8 cellular contexts compared by ENCODE assay signal in genomic region chr14:23469906-23470403, GRCh38. TPM values are rescaled to one million over a fixed set of nuclear protein-coding genes. Genes with fewer than 3 reads are reported as not detected.
DNase-seq lines count a peak whose midpoint lies in the region; ATAC-seq and TF ChIP-seq lines count a peak whose summit lies in the region.

No MANE protein-coding gene starts in this region.

- CTCF ChIA-PET in activated CD4-positive, alpha-beta memory T cell treated with anti-CD3 and anti-CD28 coated beads for 36 hours (lab: Charles Lee): interaction anchor here (0.8 to 1.4 kb wide), 3 partner anchors 9 to 89 kb away, joined by 3 to 7 read pairs (median 3); no protein-coding TSS in a partner anchor

- peaks cover 6% of the 10 kb centered on the region for H3K4me1 Mint-ChIP-seq in T-helper 17 cell
- H3K4me1 Mint-ChIP-seq in activated CD4-positive, alpha-beta memory T cell treated with anti-CD3 and anti-CD28 coated beads for 36 hours (ENCODE audit: low read depth): peaks cover 6% of the 10 kb centered on the region

- no peaks in the 10 kb centered on the region for H3K27me3 Mint-ChIP-seq in T-helper 17 cell
- no peaks in the 10 kb centered on the region for H3K27me3 Mint-ChIP-seq in activated CD4-positive, alpha-beta memory T cell treated with anti-CD3 and anti-CD28 coated beads for 36 hours

- peak overlapping the region; percentile 90 for H3K9ac ChIP-seq in iPS-20b (ENCODE audit: low read depth, low read length)

- no peak overlapping the region for H3K27ac Mint-ChIP-seq in T-helper 17 cell
- H3K27ac Mint-ChIP-seq in activated CD4-positive, alpha-beta memory T cell treated with anti-CD3 and anti-CD28 coated beads for 36 hours: no peak overlapping the region

- H3K9me3 ChIP-seq in T-helper 17 cell (ENCODE audit: control insufficient read depth, low read length, poor library complexity, severe bottlenecking) (no peaks in the 10 kb centered on the region), iPS-20b (ENCODE audit: insufficient read depth, low read depth, low read length) (no peaks in the 10 kb centered on the region), tibial nerve (no peaks in the 10 kb centered on the region)

- peak; percentile 8 for ATAC-seq in T-helper 17 cell

- H3K9me3 Mint-ChIP-seq in activated CD4-positive, alpha-beta memory T cell treated with anti-CD3 and anti-CD28 coated beads for 36 hours: no peaks in the 10 kb centered on the region

- H3K4me3 ChIP-seq in iPS-20b (ENCODE audit: low read length) (peak overlapping the region; percentile 91), tibial nerve (peak overlapping the region; percentile 69 to 96 (median 74))

- TF ChIP-seq POLR2A in tibial nerve (IDR thresholded peaks at IDR 0.05): no peak

- no peak for TF ChIP-seq EP300 in tibial nerve (IDR thresholded peaks at IDR 0.05)

- H3K4me1 ChIP-seq in iPS-20b (ENCODE audit: insufficient read depth, low read length): no peaks in the 10 kb centered on the region
- H3K4me1 ChIP-seq in tibial nerve: peaks cover 0 to 22% (median 8%) of the 10 kb centered on the region in 4 donors

- H3K27me3 ChIP-seq in iPS-20b (ENCODE audit: insufficient read depth, low read length) (no peaks in the 10 kb centered on the region), tibial nerve (no peaks in the 10 kb centered on the region)

- peak; percentile 42 for DNase-seq in stimulated activated CD4-positive, alpha-beta T cell treated with anti-CD3 and anti-CD28 coated beads, Interleukin-2, amount 100 ng/mL, for 4 hours (ENCODE audit: low read depth)
- DNase-seq in stimulated activated CD4-positive, alpha-beta T cell treated with anti-CD3 and anti-CD28 coated beads, Interleukin-2, amount 100 ng/mL, for 24 hours: no peak
- no peak for DNase-seq in T-helper 17 cell
- DNase-seq in tibial nerve (ENCODE audit: low spot score in 2 of 2): no peak
- DNase-seq in NCI-H82 (lab: John Stamatoyannopoulos, UW): no peak
- no peak for DNase-seq in activated CD4-positive, alpha-beta memory T cell treated with anti-CD3 and anti-CD28 coated beads for 36 hours
- no peak for DNase-seq in HUDEP-2 (lab: John Stamatoyannopoulos, UW; ENCODE audit: unreplicated experiment in 76 of 76)

- peaks cover 5% of the 10 kb centered on the region for H3K36me3 Mint-ChIP-seq in T-helper 17 cell (ENCODE audit: low read depth)
- H3K36me3 Mint-ChIP-seq in activated CD4-positive, alpha-beta memory T cell treated with anti-CD3 and anti-CD28 coated beads for 36 hours: peaks cover 16% of the 10 kb centered on the region

- H3K36me3 ChIP-seq in iPS-20b (ENCODE audit: insufficient read depth, low read depth, low read length) (peaks cover 41% of the 10 kb centered on the region), tibial nerve (peaks cover 0 to 43% (median 9%) of the 10 kb centered on the region in 3 donors)

- POLR2A ChIA-PET in activated CD4-positive, alpha-beta memory T cell treated with anti-CD3 and anti-CD28 coated beads for 36 hours (lab: Charles Lee): no interaction called here

- TF ChIP-seq CTCF in tibial nerve (IDR thresholded peaks at IDR 0.05): no peak

- no peak overlapping the region for H3K27ac ChIP-seq in iPS-20b (ENCODE audit: low read length)
- H3K27ac ChIP-seq in tibial nerve: peak overlapping the region; percentile 71 to 92 (median 78)

- WGBS in tibial nerve, 2 donors: 2 to 3% methylated on average over 11 of the region's 11 CpGs

- intact Hi-C loops in activated CD4-positive, alpha-beta memory T cell treated with anti-CD3 and anti-CD28 coated beads for 36 hours (cut with micrococcal nuclease): loop anchor here (1.0 to 10.0 kb wide), 8 partner anchors 81 to 1995 kb away; partner anchors contain the start of genes HOMEZ, PABPN1, RAB2B and TOX4

- H3K4me3 Mint-ChIP-seq in T-helper 17 cell: no peak overlapping the region
- no peak overlapping the region for H3K4me3 Mint-ChIP-seq in activated CD4-positive, alpha-beta memory T cell treated with anti-CD3 and anti-CD28 coated beads for 36 hours

RNA-seq across cellular contexts. Expression of gene NGDN, which starts 0.5 kb away (rescaled TPM):
- total RNA-seq in T-helper 17 cell (100 to 1,000 TPM in 1 of 2 donors, 10 to 100 TPM in 1; 97.6 to 120 TPM), tibial nerve (10 to 100 TPM; 35.8 to 45.6 (median 36.5) TPM)
- total RNA-seq in activated CD4-positive, alpha-beta memory T cell treated with anti-CD3 and anti-CD28 coated beads for 36 hours: 10 to 100 TPM; 42.1 to 44.1 TPM

RNA-seq across cellular contexts. Expression of gene MYH7, which starts 34.5 kb away (rescaled TPM):
- total RNA-seq in T-helper 17 cell (not detected), tibial nerve (under 1 TPM in 1 of 4 donors, not detected in 3; 0.90 TPM)
- under 1 TPM in 1 of 2 experiments, not detected in 1; 0.02 TPM for total RNA-seq in activated CD4-positive, alpha-beta memory T cell treated with anti-CD3 and anti-CD28 coated beads for 36 hours
